In genomic region chr4:114132830-114133229, GRCh38 we compare ENCODE assay signal across 9 cellular contexts.
DNase-seq lines count a peak whose midpoint lies in the region; ATAC-seq and TF ChIP-seq lines count a peak whose summit lies in the region.
"Had no signal": no experiment of that assay in that cellular context is flagged by ENCODE, and none has a peak within 500 bp of the region (broad histone marks: within the 10 kb centered on the region; RNA-seq: fewer than 3 reads in every experiment).

No MANE protein-coding gene starts in this region.

- TF ChIP-seq CTCF in kidney epithelial cell (IDR thresholded peaks at IDR 0.05; ENCODE audit: insufficient read depth, low read length, poor library complexity, severe bottlenecking), result peak; percentile 30

- DNase-seq in ELF-1 (ENCODE audit: low read depth, low spot score), result peak; percentile 5
- DNase-seq in NCI-H69 (lab: John Stamatoyannopoulos, UW), result peak; percentile 23
- no peak for DNase-seq in kidney epithelial cell (ENCODE audit: low read depth)
- no peak for DNase-seq in dedifferentiated amniotic fluid mesenchymal stem cell (ENCODE audit: extremely low spot score)
- no peak for DNase-seq in cortex of kidney (lab: John Stamatoyannopoulos, UW)
- DNase-seq in SIG-M5 (lab: John Stamatoyannopoulos, UW), result no peak
- DNase-seq in sciatic nerve (ENCODE audit: low spot score), result no peak
- DNase-seq: left colon had no signal

- ATAC-seq in GM21786 (IDR thresholded peaks at IDR 0.05; ENCODE audit: unreplicated experiment) (peak; percentile 69), sciatic nerve (no peak)
- ATAC-seq: left colon had no signal

- intact Hi-C loops in sciatic nerve (cut with DNase I), result no loop called here

- no peaks in the 10 kb centered on the region for H3K27me3 ChIP-seq in kidney epithelial cell (ENCODE audit: control insufficient read depth, insufficient read depth, low read length)

- no peak overlapping the region for H3K4me3 ChIP-seq in kidney epithelial cell (ENCODE audit: low read depth, low read length)

- H3K36me3 ChIP-seq in kidney epithelial cell (ENCODE audit: control insufficient read depth, insufficient read depth, low read length), result no peaks in the 10 kb centered on the region

Comparison
In these comparisons a context has a peak if more than half of its experiments do, and no peak if none do; other contexts are left out.
1. DNase-seq: peak in ELF-1 (single experiment) and NCI-H69 (single experiment); none in kidney epithelial cell (single experiment), dedifferentiated amniotic fluid mesenchymal stem cell (single experiment), cortex of kidney (single experiment), SIG-M5 (single experiment) and sciatic nerve (single experiment).